In the genomic region with DNA sequence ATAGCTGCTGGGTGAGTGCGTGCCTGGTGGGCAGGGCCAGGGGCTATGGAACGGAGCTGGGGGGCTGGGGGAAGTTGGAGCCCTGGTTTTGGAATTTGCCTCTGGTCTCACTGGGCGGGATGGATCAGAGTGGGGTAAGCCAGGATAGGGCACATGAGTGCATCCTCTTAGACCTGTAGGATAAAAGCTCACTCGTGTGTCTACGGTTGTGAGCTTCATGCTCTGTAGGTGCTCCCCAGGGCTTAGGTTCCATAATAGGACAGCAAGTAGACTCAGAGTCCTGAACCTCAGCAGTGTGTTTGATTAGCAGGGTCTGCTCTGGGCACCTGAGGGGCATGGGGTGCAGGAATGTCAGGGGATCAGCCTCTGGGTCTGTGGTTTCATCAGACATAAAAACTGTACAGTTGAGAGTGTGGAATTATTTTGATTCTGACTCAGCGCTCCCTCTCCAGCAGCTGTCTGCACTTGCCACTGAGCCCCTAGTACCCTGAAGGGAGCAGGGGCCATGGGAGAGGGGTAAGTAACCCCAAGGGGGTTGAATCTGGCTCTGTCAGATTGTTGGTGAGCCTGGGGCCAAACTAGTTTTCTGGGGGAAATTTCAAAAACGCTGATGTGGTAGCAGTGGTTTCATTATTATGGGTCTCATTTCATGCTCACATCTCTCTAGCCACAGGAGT, we compare ENCODE assay signal across 10 cellular contexts.
DNase-seq lines count a peak whose midpoint lies in the region; ATAC-seq and TF ChIP-seq lines count a peak whose summit lies in the region.
"Had no signal": no experiment of that assay in that cellular context is flagged by ENCODE, and none has a peak within 500 bp of the region (broad histone marks: within the 10 kb centered on the region; RNA-seq: fewer than 3 reads in every experiment).

No MANE protein-coding gene starts in this region.

- POLR2A ChIA-PET in IMR-90 (lab: Charles Lee; ENCODE audit: unreplicated experiment), result no interaction called here

- TF ChIP-seq EP300 in sigmoid colon (IDR thresholded peaks at IDR 0.05), result no peak

- H3K9me3 Mint-ChIP-seq in endodermal cell, result no peaks in the 10 kb centered on the region
- H3K9me3 Mint-ChIP-seq: CD4-positive, alpha-beta T cell had no signal

- CTCF ChIA-PET in IMR-90 (lab: Yijun Ruan, JAX), result no interaction called here

- DNase-seq in A172 (ENCODE audit: low spot score), result peak; percentile 42
- peak; percentile 44 for DNase-seq in IMR-90
- DNase-seq in endodermal cell, result no peak
- DNase-seq in sigmoid colon, result no peak
- DNase-seq in cardiac septum (ENCODE audit: low spot score), result no peak
- DNase-seq: CD4-positive, alpha-beta T cell had no signal

- TF ChIP-seq POLR2A in IMR-90 (IDR thresholded peaks at IDR 0.05; ENCODE audit: low read depth, low read length) (no peak), sigmoid colon (IDR thresholded peaks at IDR 0.05) (no peak)

- peak overlapping the region; percentile 59; the same call in 1 of the 2 replicates for H3K23ac ChIP-seq in IMR-90 (ENCODE audit: low read depth, low read length)

- H3K27me3 ChIP-seq in IMR-90 (ENCODE audit: control insufficient read depth, insufficient read depth, low read length) (no peaks in the 10 kb centered on the region), endodermal cell (ENCODE audit: control insufficient read depth, insufficient read depth, low read length, poor library complexity, severe bottlenecking) (no peaks in the 10 kb centered on the region), sigmoid colon (no peaks in the 10 kb centered on the region)

- H2BK120ac ChIP-seq in IMR-90 (ENCODE audit: low read depth, low read length), result peak overlapping the region; percentile 77

- in situ Hi-C loops in IMR-90 (cut with MboI; ENCODE audit: low sequenced_read_pairs), result loop anchor here (5.0 to 25.0 kb wide), 2 partner anchors 49 to 791 kb away; partner anchors contain the start of genes IFT20 and TNFAIP1

- peak overlapping the region; percentile 85 for H2AK5ac ChIP-seq in IMR-90 (ENCODE audit: low read depth, low read length)

- peaks cover 31% of the 10 kb centered on the region for H3K4me1 ChIP-seq in IMR-90 (ENCODE audit: control insufficient read depth, insufficient read depth, low read length)
- peaks cover 6% of the 10 kb centered on the region for H3K4me1 ChIP-seq in endodermal cell (ENCODE audit: control insufficient read depth, insufficient read depth, low read length)
- peaks cover 0 to 27% (median 8%) of the 10 kb centered on the region in 4 donors for H3K4me1 ChIP-seq in sigmoid colon

- no peak overlapping the region for H2AFZ ChIP-seq in IMR-90 (replicated peaks; ENCODE audit: low read length, poor library complexity)

- no peak overlapping the region for H3K4me2 ChIP-seq in IMR-90 (ENCODE audit: low read depth, low read length)

- 80% methylated on average over 2 of the region's 7 CpGs; no CpG with 5 or more reads in 1 of the 2 experiments for WGBS in IMR-90 (ENCODE audit: extremely low coverage in 2 of 2, insufficient read length in 1 of 2), 2 experiments
- WGBS in endodermal cell (ENCODE audit: insufficient coverage in 1 of 2, insufficient read length in 1 of 2), 2 experiments, result 88% methylated on average over 4 to 7 of the region's 7 CpGs
- 71 to 83% methylated on average over 7 of the region's 7 CpGs for WGBS in sigmoid colon, 2 donors

- H4K20me1 ChIP-seq in IMR-90 (ENCODE audit: insufficient read depth, low read length), result peaks cover 46% of the 10 kb centered on the region

- H3K9me1 ChIP-seq in IMR-90 (ENCODE audit: insufficient read depth, low read length), result peaks cover 24% of the 10 kb centered on the region

- H2BK5ac ChIP-seq in IMR-90 (ENCODE audit: low read depth, low read length, poor library complexity, severe bottlenecking), result peak overlapping the region; percentile 8

- no peak overlapping the region for H3K56ac ChIP-seq in IMR-90 (ENCODE audit: extremely low read depth, insufficient read depth, low read length)

- peak overlapping the region; percentile 71 for H2BK20ac ChIP-seq in IMR-90 (ENCODE audit: low read depth, low read length)

- peak overlapping the region; percentile 1; the same call in 1 of the 2 replicates for H4K5ac ChIP-seq in IMR-90 (ENCODE audit: low read depth, low read length)

- ATAC-seq in GM18511 (IDR thresholded peaks at IDR 0.05; ENCODE audit: unreplicated experiment), result peak; percentile 40
- ATAC-seq in IMR-90 (ENCODE audit: low read depth), result peak; percentile 73
- no peak for ATAC-seq in GM21723 (IDR thresholded peaks at IDR 0.05; ENCODE audit: unreplicated experiment)
- no peak for ATAC-seq in HG03108 (IDR thresholded peaks at IDR 0.05; ENCODE audit: unreplicated experiment)
- ATAC-seq: sciatic nerve had no signal

- H3K9ac ChIP-seq in IMR-90 (ENCODE audit: low read depth, low read length) (no peak overlapping the region), endodermal cell (ENCODE audit: extremely low read depth, low read length, poor library complexity, severe bottlenecking) (no peak overlapping the region)

- H3K4me3 Mint-ChIP-seq in endodermal cell, result no peak overlapping the region
- H3K4me3 Mint-ChIP-seq: CD4-positive, alpha-beta T cell had no signal

- TF ChIP-seq CTCF in IMR-90 (conservative IDR thresholded peaks at IDR 0.05; ENCODE audit: low read depth, low read length) (no peak), endodermal cell (conservative IDR thresholded peaks at IDR 0.05) (no peak), sigmoid colon (IDR thresholded peaks at IDR 0.05) (no peak)

- peaks cover 16% of the 10 kb centered on the region for H3K36me3 ChIP-seq in IMR-90 (ENCODE audit: control insufficient read depth, insufficient read depth, low read length)
- no peaks in the 10 kb centered on the region for H3K36me3 ChIP-seq in endodermal cell (ENCODE audit: control insufficient read depth, insufficient read depth, low read length)
- H3K36me3 ChIP-seq in sigmoid colon, result no peaks in the 10 kb centered on the region

- peak overlapping the region; percentile 83 for H4K91ac ChIP-seq in IMR-90 (ENCODE audit: insufficient read depth, low read depth, low read length)

- H3K27ac ChIP-seq in IMR-90 (ENCODE audit: insufficient read depth, low read length), result no peak overlapping the region
- H3K27ac ChIP-seq in endodermal cell (ENCODE audit: low read depth, low read length), result no peak overlapping the region
- H3K27ac ChIP-seq in sigmoid colon, result no peak overlapping the region

- H3K9me3 ChIP-seq in IMR-90 (ENCODE audit: control insufficient read depth, insufficient read depth, low read length) (no peaks in the 10 kb centered on the region), endodermal cell (ENCODE audit: control insufficient read depth, low read length) (no peaks in the 10 kb centered on the region), sigmoid colon (no peaks in the 10 kb centered on the region)

- dilution Hi-C loops in IMR-90 (cut with HindIII; ENCODE audit: low sequenced_read_pairs, unreplicated experiment), result no loop called here

- H2BK15ac ChIP-seq in IMR-90 (ENCODE audit: low read depth, low read length), result peak overlapping the region; percentile 53; the same call in 2 of the 3 replicates

- peaks cover 2% of the 10 kb centered on the region for H3K36me3 Mint-ChIP-seq in endodermal cell (ENCODE audit: low read depth)

- H3K27ac Mint-ChIP-seq in endodermal cell, result peak overlapping the region; percentile 84
- H3K27ac Mint-ChIP-seq: CD4-positive, alpha-beta T cell had no signal

- peaks cover 52 to 86% of the 10 kb centered on the region in 2 experiments for H3K79me1 ChIP-seq in IMR-90 (ENCODE audit: low read depth in 1 of 2, low read length in 2 of 2)

- H3K4ac ChIP-seq in IMR-90 (ENCODE audit: low read depth, low read length), result peak overlapping the region; percentile 77

- BruUV-seq in IMR-90 (replicated peaks; lab: Mats Ljungman, UMichigan), result no TSS peak

- H3K27me3 Mint-ChIP-seq in endodermal cell (ENCODE audit: insufficient read depth), result no peaks in the 10 kb centered on the region
- H3K27me3 Mint-ChIP-seq: CD4-positive, alpha-beta T cell had no signal

- intact Hi-C loops in IMR-90 (cut with micrococcal nuclease), result no loop called here
- intact Hi-C loops in sigmoid colon (cut with DNase I), result no loop called here
- intact Hi-C loops in cardiac septum (cut with DNase I), result no loop called here

- H3K14ac ChIP-seq in IMR-90 (replicated peaks; ENCODE audit: low read depth, low read length), result peak overlapping the region; percentile 71; the same call in 1 of the 2 replicates

- H3K4me3 ChIP-seq in IMR-90 (ENCODE audit: insufficient read depth, low read depth, low read length) (no peak overlapping the region), endodermal cell (ENCODE audit: low read length) (no peak overlapping the region), sigmoid colon (no peak overlapping the region)

- TF ChIP-seq RAD21 in IMR-90 (IDR thresholded peaks at IDR 0.05; ENCODE audit: low read length), result no peak

- H3K4me1 Mint-ChIP-seq in endodermal cell, result peaks cover 32% of the 10 kb centered on the region

- peak overlapping the region; percentile 3 for H3K18ac ChIP-seq in IMR-90 (ENCODE audit: low read depth, low read length)

- peak overlapping the region; percentile 44 for H2AK9ac ChIP-seq in IMR-90 (replicated peaks; ENCODE audit: low read depth, low read length, poor library complexity)

- peak overlapping the region; percentile 34 to 67; a peak in 2 of 4 replicates for H4K8ac ChIP-seq in IMR-90 (ENCODE audit: low read depth in 2 of 2, low read length in 2 of 2)

TF ChIP-seq in IMR-90, 13 proteins besides CTCF, POLR2A, EP300 and RAD21:
- TF ChIP-seq, protein P1, sequence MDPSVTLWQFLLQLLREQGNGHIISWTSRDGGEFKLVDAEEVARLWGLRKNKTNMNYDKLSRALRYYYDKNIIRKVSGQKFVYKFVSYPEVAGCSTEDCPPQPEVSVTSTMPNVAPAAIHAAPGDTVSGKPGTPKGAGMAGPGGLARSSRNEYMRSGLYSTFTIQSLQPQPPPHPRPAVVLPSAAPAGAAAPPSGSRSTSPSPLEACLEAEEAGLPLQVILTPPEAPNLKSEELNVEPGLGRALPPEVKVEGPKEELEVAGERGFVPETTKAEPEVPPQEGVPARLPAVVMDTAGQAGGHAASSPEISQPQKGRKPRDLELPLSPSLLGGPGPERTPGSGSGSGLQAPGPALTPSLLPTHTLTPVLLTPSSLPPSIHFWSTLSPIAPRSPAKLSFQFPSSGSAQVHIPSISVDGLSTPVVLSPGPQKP (IDR thresholded peaks at IDR 0.05; ENCODE audit: borderline replicate concordance, low read depth, low read length), result no peak
- TF ChIP-seq SMC3 (IDR thresholded peaks at IDR 0.05; ENCODE audit: low read depth, low read length) (no peak), MAFK (IDR thresholded peaks at IDR 0.05; ENCODE audit: low read depth, low read length) (no peak), FOS (IDR thresholded peaks at IDR 0.05; ENCODE audit: low read depth, low read length) (peak; percentile 41; the same call in 1 of the 2 replicates), CHD1 (IDR thresholded peaks at IDR 0.05; ENCODE audit: low read depth, low read length) (no peak), BHLHE40 (IDR thresholded peaks at IDR 0.05; ENCODE audit: low read depth, low read length) (no peak), MAZ (IDR thresholded peaks at IDR 0.05; ENCODE audit: borderline replicate concordance, low read depth, low read length) (0 out of 2 replicates have a peak, but pooled peaks have one; percentile 18)

Comparison
In these comparisons a context has a peak if more than half of its experiments do, and no peak if none do; other contexts are left out.
1. DNase-seq: peak in A172 (single experiment) and IMR-90 (single experiment); none in endodermal cell (single experiment), sigmoid colon (single experiment) and cardiac septum (single experiment).
2. ATAC-seq: peak in GM18511 (single experiment) and IMR-90 (single experiment); none in GM21723 (single experiment) and HG03108 (single experiment).